16 cellular contexts compared by ENCODE assay signal in genomic region chr22:43128116-43128515, GRCh38. TPM values are rescaled to one million over a fixed set of nuclear protein-coding genes. Genes with fewer than 3 reads are reported as not detected.
DNase-seq lines count a peak whose midpoint lies in the region; ATAC-seq, FAIRE-seq and TF ChIP-seq lines count a peak whose summit lies in the region.
"Had no signal": no experiment of that assay in that cellular context is flagged by ENCODE, and none has a peak within 500 bp of the region (broad histone marks: within the 10 kb centered on the region; RNA-seq: fewer than 3 reads in every experiment).

No MANE protein-coding gene starts in this region.

- no peak overlapping the region for H2AFZ ChIP-seq in HepG2 (ENCODE audit: low read length)
- no peak overlapping the region for H2AFZ ChIP-seq in hepatocyte

- H3K9me2 ChIP-seq in hepatocyte (replicated peaks; ENCODE audit: insufficient read depth) = no peaks in the 10 kb centered on the region

- no peak for ATAC-seq in HepG2
- ATAC-seq in right lobe of liver = no peak
- ATAC-seq in HG02938 (IDR thresholded peaks at IDR 0.05; ENCODE audit: unreplicated experiment) = no peak
- ATAC-seq in HG03045 (IDR thresholded peaks at IDR 0.05; ENCODE audit: unreplicated experiment) = no peak
- no peak for ATAC-seq in GM18867 (IDR thresholded peaks at IDR 0.05; ENCODE audit: unreplicated experiment)

- H3K4me2 ChIP-seq in HepG2 (ENCODE audit: low read depth, low read length) (no peak overlapping the region), hepatocyte (peak overlapping the region; percentile 20)

- H3K4me1 ChIP-seq in HepG2 (ENCODE audit: insufficient read depth, low read length) (peaks cover 31% of the 10 kb centered on the region), right lobe of liver (peaks cover 0 to 11% (median 2%) of the 10 kb centered on the region in 4 donors), Peyer's patch (peaks cover 9 to 39% (median 14%) of the 10 kb centered on the region in 4 donors), hepatocyte (ENCODE audit: insufficient read depth) (peaks cover 42% of the 10 kb centered on the region)

- TF ChIP-seq CTCF in HepG2 (CRISPR knock-in tag; IDR thresholded peaks at IDR 0.05) (no peak), right lobe of liver (IDR thresholded peaks at IDR 0.05) (no peak), Peyer's patch (IDR thresholded peaks at IDR 0.05) (no peak), hepatocyte (IDR thresholded peaks at IDR 0.05; ENCODE audit: poor library complexity) (no peak)

- WGBS in HepG2 (ENCODE audit: low lambda C conversion rate) = 91% methylated on average over 8 of the region's 13 CpGs
- WGBS in right lobe of liver (ENCODE audit: insufficient coverage, low coverage, low lambda C conversion rate, missing lambda C conversion rate) = 47% methylated on average over 3 of the region's 13 CpGs
- 94% methylated on average over 13 of the region's 13 CpGs for WGBS in hepatocyte (ENCODE audit: low lambda C conversion rate, missing lambda C conversion rate)

- no peak overlapping the region for H3K27ac ChIP-seq in HepG2 (ENCODE audit: extremely low read length, insufficient read depth, low read length)
- H3K27ac ChIP-seq in right lobe of liver = no peak overlapping the region
- H3K27ac ChIP-seq in Peyer's patch = peak overlapping the region in 3 of 4 donors; percentile 50 to 71 (median 52)
- H3K27ac ChIP-seq in hepatocyte = peak overlapping the region; percentile 94
- H3K27ac ChIP-seq: dorsolateral prefrontal cortex, upper lobe of right lung had no signal

- peaks cover 0 to 11% of the 10 kb centered on the region in 2 experiments; a peak in 3 of 5 replicates for H3K36me3 ChIP-seq in HepG2 (replicated peaks in 1 of 2; ENCODE audit: control insufficient read depth in 1 of 2, insufficient read depth in 2 of 2, low read length in 2 of 2)
- peaks cover 0 to 7% (median 0%) of the 10 kb centered on the region in 4 donors for H3K36me3 ChIP-seq in right lobe of liver
- peaks cover 0 to 21% (median 0%) of the 10 kb centered on the region in 3 donors for H3K36me3 ChIP-seq in Peyer's patch
- no peaks in the 10 kb centered on the region for H3K36me3 ChIP-seq in hepatocyte (replicated peaks; ENCODE audit: insufficient read depth, low read depth)

- TF ChIP-seq RAD21 in HepG2 (CRISPR knock-in tag; IDR thresholded peaks at IDR 0.05) = no peak

- FAIRE-seq in HepG2 (lab: Jason Lieb, UNC) = no peak

- POLR2A ChIA-PET in HepG2 (lab: Yijun Ruan, JAX) = interaction anchor here (0.8 kb wide), 1 partner anchor 24 kb away, joined by 3 read pairs; no protein-coding TSS in a partner anchor

- in situ Hi-C loops in HepG2 (cut with HindIII; ENCODE audit: extremely low pct_ligation_motif_present, low pct_unique_long_range_greater_than_20kb) = no loop called here

- no peaks in the 10 kb centered on the region for H3K79me2 ChIP-seq in HepG2 (ENCODE audit: insufficient read depth, low read length)
- no peaks in the 10 kb centered on the region for H3K79me2 ChIP-seq in hepatocyte

- H3K9me3 ChIP-seq in HepG2 (ENCODE audit: low read length) = no peaks in the 10 kb centered on the region
- H3K9me3 ChIP-seq in right lobe of liver = no peaks in the 10 kb centered on the region
- no peaks in the 10 kb centered on the region for H3K9me3 ChIP-seq in Peyer's patch
- no peaks in the 10 kb centered on the region for H3K9me3 ChIP-seq in hepatocyte (ENCODE audit: low read depth)
- H3K9me3 ChIP-seq: upper lobe of right lung had no signal

- TF ChIP-seq POLR2A in HepG2 (IDR thresholded peaks at IDR 0.05; ENCODE audit: insufficient read depth in 1 of 2, low read depth in 2 of 2, low read length in 2 of 2) (no peak), right lobe of liver (IDR thresholded peaks at IDR 0.05) (no peak), Peyer's patch (IDR thresholded peaks at IDR 0.05) (no peak)

- CTCF ChIA-PET in HepG2 (lab: Yijun Ruan, JAX; ENCODE audit: low intra/inter-chr PET ratio, low total read pairs) = no interaction called here

- H4K20me1 ChIP-seq in HepG2 (ENCODE audit: insufficient read depth, low read length) (no peaks in the 10 kb centered on the region), hepatocyte (ENCODE audit: insufficient read depth, poor library complexity, severe bottlenecking) (no peaks in the 10 kb centered on the region)

- H3K27me3 ChIP-seq in HepG2 (ENCODE audit: control insufficient read depth in 1 of 2, insufficient read depth in 2 of 2, low read length in 2 of 2) (no peaks in the 10 kb centered on the region), right lobe of liver (no peaks in the 10 kb centered on the region), Peyer's patch (no peaks in the 10 kb centered on the region), hepatocyte (no peaks in the 10 kb centered on the region)
- H3K27me3 ChIP-seq: dorsolateral prefrontal cortex, upper lobe of right lung had no signal

- H3K9ac ChIP-seq in HepG2 (ENCODE audit: insufficient read depth, low read depth, low read length) = no peak overlapping the region

- intact Hi-C loops in HepG2 (cut with micrococcal nuclease; ENCODE audit: unreplicated experiment) = loop anchor here (5.0 kb wide), 1 partner anchor 36 kb away; no protein-coding TSS in a partner anchor
- intact Hi-C loops in right lobe of liver (cut with DNase I) = loop anchor here in 1 of 2 donors (10.0 kb wide), 1 partner anchor 63 kb away; no protein-coding TSS in a partner anchor

- no peak for DNase-seq in HepG2 (ENCODE audit: low spot score)
- DNase-seq in right lobe of liver = no peak
- DNase-seq in Peyer's patch = no peak
- no peak for DNase-seq in hepatocyte (ENCODE audit: low spot score)
- no peak for DNase-seq in activated gamma-delta T cell (lab: John Stamatoyannopoulos, UW)
- DNase-seq: ACHN; activated effector memory CD4-positive, alpha-beta T cell treated with Interleukin-2 at 50 U/mL for 16 hours; dorsolateral prefrontal cortex; kidney glomerular epithelial cell; NCI-H510A treated with DMSO at 0.1 percent for 48 hours; SW 1271; upper lobe of right lung had no signal

- no TSS peak for BruUV-seq in HepG2 (replicated peaks; lab: Mats Ljungman, UMichigan)

- no peak for TF ChIP-seq EP300 in HepG2 (IDR thresholded peaks at IDR 0.05; ENCODE audit: low read depth in 2 of 2, low read length in 2 of 2)
- TF ChIP-seq EP300 in HepG2 (CRISPR knock-in tag; IDR thresholded peaks at IDR 0.05; ENCODE audit: borderline replicate concordance) = no peak

- H3K4me3 ChIP-seq in HepG2 (replicated peaks in 1 of 3; ENCODE audit: insufficient read depth in 1 of 3, low read depth in 2 of 3, low read length in 3 of 3) (no peak overlapping the region), right lobe of liver (no peak overlapping the region), Peyer's patch (peak overlapping the region in 2 of 4 donors; percentile 19 to 27), hepatocyte (no peak overlapping the region)
- H3K4me3 ChIP-seq: dorsolateral prefrontal cortex, upper lobe of right lung had no signal

RNA-seq across cellular contexts. Expression of gene MCAT, which starts 15.1 kb away (rescaled TPM):
- total RNA-seq in HepG2 (2016; rRNA removed; fragmentation: Illumina TruSeq; extraction: Trizol) = 16.7 and 19.3 TPM in 2 replicates
- total RNA-seq in HepG2 (2016; cell fraction: cytosol; rRNA removed; fragmentation: Illumina TruSeq; extraction: Trizol; ENCODE audit: low read depth) = 3.6 and 4.4 TPM in 2 replicates
- 16.4 and 19.9 TPM in 2 replicates for total RNA-seq in HepG2 (2016; cell fraction: insoluble cytoplasmic fraction; rRNA removed; fragmentation: Illumina TruSeq; extraction: Trizol)
- 7.9 and 8.0 TPM in 2 replicates for total RNA-seq in HepG2 (2016; cell fraction: membrane; rRNA removed; fragmentation: Illumina TruSeq; extraction: Trizol)
- total RNA-seq in HepG2 (2016; cell fraction: nucleus; rRNA removed; fragmentation: Illumina TruSeq; extraction: Trizol) = 8.9 and 13.0 TPM in 2 replicates
- 9.3 and 10.4 TPM in 2 replicates for polyA plus RNA-seq in HepG2 (2011; rRNA removed)
- 10.7 and 14.6 TPM in 2 replicates for polyA plus RNA-seq in HepG2 (2011; cell fraction: cytosol; rRNA removed)
- 7.9 and 9.4 TPM in 2 replicates for polyA plus RNA-seq in HepG2 (2011; cell fraction: nucleus; rRNA removed)
- 7.5 and 8.7 TPM in 2 replicates for polyA plus RNA-seq in HepG2 (2012)
- 4.7 and 4.9 TPM in 2 replicates for polyA plus RNA-seq in HepG2 (2016; cell fraction: cytosol; fragmentation: Illumina TruSeq; extraction: Trizol; ENCODE audit: low read depth)
- polyA plus RNA-seq in HepG2 (2016; cell fraction: insoluble cytoplasmic fraction; fragmentation: Illumina TruSeq; extraction: Trizol; ENCODE audit: low read depth) = 22.9 and 23.3 TPM in 2 replicates
- polyA plus RNA-seq in HepG2 (2016; cell fraction: membrane; fragmentation: Illumina TruSeq; extraction: Trizol; ENCODE audit: low read depth) = 7.9 and 8.8 TPM in 2 replicates
- polyA plus RNA-seq in HepG2 (2016; cell fraction: nucleus; fragmentation: Illumina TruSeq; extraction: Trizol; ENCODE audit: insufficient read depth, low read depth) = 12.4 and 12.5 TPM in 2 replicates
- 19.9 and 20.2 TPM in 2 replicates for polyA minus RNA-seq in HepG2 (2011; rRNA and poly(A)+ RNA removed; ENCODE audit: low replicate concordance)
- 5.2 and 6.1 TPM in 2 replicates for polyA minus RNA-seq in HepG2 (2011; cell fraction: cytosol; rRNA and poly(A)+ RNA removed)
- polyA minus RNA-seq in HepG2 (2011; cell fraction: nucleus; rRNA and poly(A)+ RNA removed) = 8.6 and 9.2 TPM in 2 replicates
- total RNA-seq in right lobe of liver = 10 to 100 TPM in 4 of 6 experiments, 1 to 10 TPM in 2; 8.8 to 22.3 (median 11.4) TPM
- total RNA-seq in Peyer's patch = 10 to 100 TPM in 3 of 4 donors, 1 to 10 TPM in 1; 9.1 to 28.5 (median 15.1) TPM
- total RNA-seq in hepatocyte = 14.6 and 16.9 TPM in 2 replicates
- 18.3 and 24.9 TPM in 2 replicates for polyA plus RNA-seq in hepatocyte

RNA-seq across cellular contexts. Expression of gene BIK, which starts 17.6 kb away (rescaled TPM):
- total RNA-seq in HepG2 (2016; rRNA removed; fragmentation: Illumina TruSeq; extraction: Trizol) (0.66 and 0.80 TPM in 2 replicates), right lobe of liver (under 1 TPM in 5 of 6 experiments, not detected in 1; 0.22 to 0.42 (median 0.31) TPM), Peyer's patch (10 to 100 TPM in 2 of 4 donors, 1 to 10 TPM in 1, not detected in 1; 7.4 to 16.5 (median 15.6) TPM), hepatocyte (2.0 and 10.6 TPM in 2 replicates)
- 0.30 and 0.71 TPM in 2 replicates for total RNA-seq in HepG2 (2016; cell fraction: cytosol; rRNA removed; fragmentation: Illumina TruSeq; extraction: Trizol; ENCODE audit: low read depth)
- total RNA-seq in HepG2 (2016; cell fraction: insoluble cytoplasmic fraction; rRNA removed; fragmentation: Illumina TruSeq; extraction: Trizol) = 0.88 and 1.2 TPM in 2 replicates
- 0.31 and 0.72 TPM in 2 replicates for total RNA-seq in HepG2 (2016; cell fraction: membrane; rRNA removed; fragmentation: Illumina TruSeq; extraction: Trizol)
- total RNA-seq in HepG2 (2016; cell fraction: nucleus; rRNA removed; fragmentation: Illumina TruSeq; extraction: Trizol) = 0.71 TPM in 1 of 2 replicates, not detected in the other
- polyA plus RNA-seq in HepG2 (2011; rRNA removed) (0.27 and 0.54 TPM in 2 replicates), hepatocyte (15.5 and 17.7 TPM in 2 replicates)
- polyA plus RNA-seq in HepG2 (2011; cell fraction: cytosol; rRNA removed) = 0.69 and 0.76 TPM in 2 replicates
- 0.90 and 1.2 TPM in 2 replicates for polyA plus RNA-seq in HepG2 (2011; cell fraction: nucleus; rRNA removed)
- polyA plus RNA-seq in HepG2 (2012) = 0.17 and 0.71 TPM in 2 replicates
- polyA plus RNA-seq in HepG2 (2016; cell fraction: cytosol; fragmentation: Illumina TruSeq; extraction: Trizol; ENCODE audit: low read depth) = 0.15 and 0.28 TPM in 2 replicates
- polyA plus RNA-seq in HepG2 (2016; cell fraction: insoluble cytoplasmic fraction; fragmentation: Illumina TruSeq; extraction: Trizol; ENCODE audit: low read depth) = 0.54 and 0.69 TPM in 2 replicates
- 0.19 TPM in 1 of 2 replicates, not detected in the other for polyA plus RNA-seq in HepG2 (2016; cell fraction: membrane; fragmentation: Illumina TruSeq; extraction: Trizol; ENCODE audit: low read depth)
- 0.53 and 1.3 TPM in 2 replicates for polyA plus RNA-seq in HepG2 (2016; cell fraction: nucleus; fragmentation: Illumina TruSeq; extraction: Trizol; ENCODE audit: insufficient read depth, low read depth)
- polyA minus RNA-seq in HepG2 (2011; rRNA and poly(A)+ RNA removed; ENCODE audit: low replicate concordance) = 0.58 and 0.82 TPM in 2 replicates
- not detected in 2 replicates for polyA minus RNA-seq in HepG2 (2011; cell fraction: cytosol; rRNA and poly(A)+ RNA removed)
- polyA minus RNA-seq in HepG2 (2011; cell fraction: nucleus; rRNA and poly(A)+ RNA removed) = 0.62 TPM in 1 of 2 replicates, not detected in the other
- total RNA-seq: osteocyte had no signal

RNA-seq across cellular contexts. Expression of gene TSPO, which starts 23.2 kb away (rescaled TPM):
- total RNA-seq in HepG2 (2016; rRNA removed; fragmentation: Illumina TruSeq; extraction: Trizol) (0.32 and 0.46 TPM in 2 replicates), right lobe of liver (100 to 1,000 TPM in 2 of 6 experiments, 10 to 100 TPM in 4; 18.1 to 198 (median 31.9) TPM), Peyer's patch (100 to 1,000 TPM; 220 to 304 (median 270) TPM), hepatocyte (61.8 and 65.3 TPM in 2 replicates)
- 0.44 TPM in 1 of 2 replicates, not detected in the other for total RNA-seq in HepG2 (2016; cell fraction: cytosol; rRNA removed; fragmentation: Illumina TruSeq; extraction: Trizol; ENCODE audit: low read depth)
- total RNA-seq in HepG2 (2016; cell fraction: insoluble cytoplasmic fraction; rRNA removed; fragmentation: Illumina TruSeq; extraction: Trizol) = 0.54 and 0.67 TPM in 2 replicates
- total RNA-seq in HepG2 (2016; cell fraction: membrane; rRNA removed; fragmentation: Illumina TruSeq; extraction: Trizol) = 0.37 and 0.52 TPM in 2 replicates
- total RNA-seq in HepG2 (2016; cell fraction: nucleus; rRNA removed; fragmentation: Illumina TruSeq; extraction: Trizol) = not detected in 2 replicates
- polyA plus RNA-seq in HepG2 (2011; rRNA removed) (1.4 and 2.2 TPM in 2 replicates), hepatocyte (131 and 138 TPM in 2 replicates)
- polyA plus RNA-seq in HepG2 (2011; cell fraction: cytosol; rRNA removed) = 1.2 and 2.8 TPM in 2 replicates
- polyA plus RNA-seq in HepG2 (2011; cell fraction: nucleus; rRNA removed) = 1.6 and 2.3 TPM in 2 replicates
- polyA plus RNA-seq in HepG2 (2012) = 0.40 and 1.0 TPM in 2 replicates
- polyA plus RNA-seq in HepG2 (2016; cell fraction: cytosol; fragmentation: Illumina TruSeq; extraction: Trizol; ENCODE audit: low read depth) = 0.12 and 0.24 TPM in 2 replicates
- polyA plus RNA-seq in HepG2 (2016; cell fraction: insoluble cytoplasmic fraction; fragmentation: Illumina TruSeq; extraction: Trizol; ENCODE audit: low read depth) = 0.40 TPM in 1 of 2 replicates, not detected in the other
- polyA plus RNA-seq in HepG2 (2016; cell fraction: membrane; fragmentation: Illumina TruSeq; extraction: Trizol; ENCODE audit: low read depth) = 0.30 TPM in 1 of 2 replicates, not detected in the other
- 0.59 TPM in 1 of 2 replicates, not detected in the other for polyA plus RNA-seq in HepG2 (2016; cell fraction: nucleus; fragmentation: Illumina TruSeq; extraction: Trizol; ENCODE audit: insufficient read depth, low read depth)
- polyA minus RNA-seq in HepG2 (2011; rRNA and poly(A)+ RNA removed; ENCODE audit: low replicate concordance) = 1.5 and 40.6 TPM in 2 replicates
- polyA minus RNA-seq in HepG2 (2011; cell fraction: cytosol; rRNA and poly(A)+ RNA removed) = 1.5 and 3.2 TPM in 2 replicates
- not detected in 2 replicates for polyA minus RNA-seq in HepG2 (2011; cell fraction: nucleus; rRNA and poly(A)+ RNA removed)

RNA-seq across cellular contexts. Expression of gene TTLL1, which starts 38.9 kb away (rescaled TPM):
- total RNA-seq in HepG2 (2016; rRNA removed; fragmentation: Illumina TruSeq; extraction: Trizol) = 1.6 and 2.0 TPM in 2 replicates
- total RNA-seq in HepG2 (2016; cell fraction: cytosol; rRNA removed; fragmentation: Illumina TruSeq; extraction: Trizol; ENCODE audit: low read depth) = 0.79 and 1.5 TPM in 2 replicates
- 1.5 and 1.6 TPM in 2 replicates for total RNA-seq in HepG2 (2016; cell fraction: insoluble cytoplasmic fraction; rRNA removed; fragmentation: Illumina TruSeq; extraction: Trizol)
- total RNA-seq in HepG2 (2016; cell fraction: membrane; rRNA removed; fragmentation: Illumina TruSeq; extraction: Trizol) = 1.4 and 1.7 TPM in 2 replicates
- total RNA-seq in HepG2 (2016; cell fraction: nucleus; rRNA removed; fragmentation: Illumina TruSeq; extraction: Trizol) = 0.78 and 0.81 TPM in 2 replicates
- polyA plus RNA-seq in HepG2 (2011; rRNA removed) = 5.3 and 6.6 TPM in 2 replicates
- 5.4 and 5.9 TPM in 2 replicates for polyA plus RNA-seq in HepG2 (2011; cell fraction: cytosol; rRNA removed)
- polyA plus RNA-seq in HepG2 (2011; cell fraction: nucleus; rRNA removed) = 2.1 and 3.6 TPM in 2 replicates
- 2.3 and 3.4 TPM in 2 replicates for polyA plus RNA-seq in HepG2 (2012)
- polyA plus RNA-seq in HepG2 (2016; cell fraction: cytosol; fragmentation: Illumina TruSeq; extraction: Trizol; ENCODE audit: low read depth) = 0.96 and 1.6 TPM in 2 replicates
- 1.8 TPM in 2 replicates for polyA plus RNA-seq in HepG2 (2016; cell fraction: insoluble cytoplasmic fraction; fragmentation: Illumina TruSeq; extraction: Trizol; ENCODE audit: low read depth)
- 1.4 and 2.3 TPM in 2 replicates for polyA plus RNA-seq in HepG2 (2016; cell fraction: membrane; fragmentation: Illumina TruSeq; extraction: Trizol; ENCODE audit: low read depth)
- 1.5 and 1.7 TPM in 2 replicates for polyA plus RNA-seq in HepG2 (2016; cell fraction: nucleus; fragmentation: Illumina TruSeq; extraction: Trizol; ENCODE audit: insufficient read depth, low read depth)
- polyA minus RNA-seq in HepG2 (2011; rRNA and poly(A)+ RNA removed; ENCODE audit: low replicate concordance) = 0.98 and 3.3 TPM in 2 replicates
- 1.8 and 2.1 TPM in 2 replicates for polyA minus RNA-seq in HepG2 (2011; cell fraction: cytosol; rRNA and poly(A)+ RNA removed)
- 1.1 and 1.2 TPM in 2 replicates for polyA minus RNA-seq in HepG2 (2011; cell fraction: nucleus; rRNA and poly(A)+ RNA removed)
- total RNA-seq in right lobe of liver = 1 to 10 TPM in 4 of 6 experiments, under 1 TPM in 2; 0.97 to 2.0 (median 1.3) TPM
- 1 to 10 TPM; 1.7 to 5.0 (median 3.5) TPM for total RNA-seq in Peyer's patch
- 4.9 and 6.4 TPM in 2 replicates for total RNA-seq in hepatocyte
- 8.7 and 9.5 TPM in 2 replicates for polyA plus RNA-seq in hepatocyte

RNA-seq across cellular contexts. Expression of gene TTLL12, which starts 58.8 kb away (rescaled TPM):
- total RNA-seq in HepG2 (2016; rRNA removed; fragmentation: Illumina TruSeq; extraction: Trizol) (34.1 and 38.1 TPM in 2 replicates), right lobe of liver (10 to 100 TPM; 18.6 to 43.5 (median 24.4) TPM), Peyer's patch (10 to 100 TPM; 34.7 to 77.8 (median 58.2) TPM), hepatocyte (39.6 and 40.9 TPM in 2 replicates)
- 6.3 and 6.6 TPM in 2 replicates for total RNA-seq in HepG2 (2016; cell fraction: cytosol; rRNA removed; fragmentation: Illumina TruSeq; extraction: Trizol; ENCODE audit: low read depth)
- 28.8 and 39.8 TPM in 2 replicates for total RNA-seq in HepG2 (2016; cell fraction: insoluble cytoplasmic fraction; rRNA removed; fragmentation: Illumina TruSeq; extraction: Trizol)
- 16.2 and 19.8 TPM in 2 replicates for total RNA-seq in HepG2 (2016; cell fraction: membrane; rRNA removed; fragmentation: Illumina TruSeq; extraction: Trizol)
- total RNA-seq in HepG2 (2016; cell fraction: nucleus; rRNA removed; fragmentation: Illumina TruSeq; extraction: Trizol) = 17.4 and 21.4 TPM in 2 replicates
- polyA plus RNA-seq in HepG2 (2011; rRNA removed) (11.9 and 16.9 TPM in 2 replicates), hepatocyte (41.9 and 50.3 TPM in 2 replicates)
- polyA plus RNA-seq in HepG2 (2011; cell fraction: cytosol; rRNA removed) = 9.1 and 12.7 TPM in 2 replicates
- 19.9 and 21.7 TPM in 2 replicates for polyA plus RNA-seq in HepG2 (2011; cell fraction: nucleus; rRNA removed)
- polyA plus RNA-seq in HepG2 (2012) = 16.6 and 24.0 TPM in 2 replicates
- polyA plus RNA-seq in HepG2 (2016; cell fraction: cytosol; fragmentation: Illumina TruSeq; extraction: Trizol; ENCODE audit: low read depth) = 3.3 and 3.4 TPM in 2 replicates
- polyA plus RNA-seq in HepG2 (2016; cell fraction: insoluble cytoplasmic fraction; fragmentation: Illumina TruSeq; extraction: Trizol; ENCODE audit: low read depth) = 31.2 and 38.2 TPM in 2 replicates
- 9.6 and 9.7 TPM in 2 replicates for polyA plus RNA-seq in HepG2 (2016; cell fraction: membrane; fragmentation: Illumina TruSeq; extraction: Trizol; ENCODE audit: low read depth)
- 32.8 and 35.2 TPM in 2 replicates for polyA plus RNA-seq in HepG2 (2016; cell fraction: nucleus; fragmentation: Illumina TruSeq; extraction: Trizol; ENCODE audit: insufficient read depth, low read depth)
- 43.9 and 71.0 TPM in 2 replicates for polyA minus RNA-seq in HepG2 (2011; rRNA and poly(A)+ RNA removed; ENCODE audit: low replicate concordance)
- 11.3 and 11.7 TPM in 2 replicates for polyA minus RNA-seq in HepG2 (2011; cell fraction: cytosol; rRNA and poly(A)+ RNA removed)
- 6.5 and 7.7 TPM in 2 replicates for polyA minus RNA-seq in HepG2 (2011; cell fraction: nucleus; rRNA and poly(A)+ RNA removed)

Comparison
In these comparisons a context has a peak if more than half of its experiments do, and no peak if none do; other contexts are left out.
1. RNA of gene TSPO, which starts 23.2 kb away (total RNA-seq): 220 to 304 TPM in Peyer's patch, 61.8 to 65.3 TPM in hepatocyte and 18.1 to 198 TPM in right lobe of liver; 0.32 to 0.67 TPM in HepG2; every median in the first group is over 10 times any median in the second.
2. H3K27ac ChIP-seq: peak in Peyer's patch (3 of 4) and hepatocyte (single experiment); none in HepG2 (single experiment) and right lobe of liver (0 of 3).